In genomic region chrX:21373637-21374162, GRCh38 we compare ENCODE assay signal across 8 cellular contexts. TPM values are rescaled to one million over a fixed set of nuclear protein-coding genes. Genes with fewer than 3 reads are reported as not detected.
DNase-seq lines count a peak whose midpoint lies in the region; ATAC-seq and TF ChIP-seq lines count a peak whose summit lies in the region.

No MANE protein-coding gene starts in this region.

- peak; percentile 40 for ATAC-seq in HG02759 (IDR thresholded peaks at IDR 0.05; ENCODE audit: unreplicated experiment)
- peak; percentile 50 for ATAC-seq in stimulated activated effector memory CD8-positive, alpha-beta T cell treated with anti-CD3 and anti-CD28 coated beads, Interleukin-12 subunit alpha, Interleukin-12 subunit beta, amount 100 ng/mL, for 72 hours

- peak; percentile 16 for DNase-seq in NCI-H2107 treated with DMSO at 0.1 percent for 48 hours (lab: John Stamatoyannopoulos, UW; ENCODE audit: unreplicated experiment)
- no peak for DNase-seq in NCI-H2107 (lab: John Stamatoyannopoulos, UW)
- no peak for DNase-seq in NT2/D1 (ENCODE audit: low read depth, low spot score)
- peak; percentile 25 for DNase-seq in astrocyte of the hippocampus (ENCODE audit: low read depth, low spot score)
- DNase-seq in kidney epithelial cell (ENCODE audit: low read depth): no peak
- no peak for DNase-seq in stimulated activated effector memory CD8-positive, alpha-beta T cell treated with anti-CD3 and anti-CD28 coated beads, Interleukin-12 subunit alpha, Interleukin-12 subunit beta, amount 100 ng/mL, for 72 hours (ENCODE audit: low spot score in 2 of 2)
- no peak for DNase-seq in midbrain (lab: John Stamatoyannopoulos, UW)

- H3K36me3 ChIP-seq in NT2/D1 (ENCODE audit: insufficient read depth, insufficient read length, low read length): no peaks in the 10 kb centered on the region
- H3K36me3 ChIP-seq in kidney epithelial cell (ENCODE audit: control insufficient read depth, insufficient read depth, low read length): no peaks in the 10 kb centered on the region

- H3K27ac Mint-ChIP-seq in stimulated activated effector memory CD8-positive, alpha-beta T cell treated with anti-CD3 and anti-CD28 coated beads, Interleukin-12 subunit alpha, Interleukin-12 subunit beta, amount 100 ng/mL, for 72 hours: no peak overlapping the region

- H3K9me3 Mint-ChIP-seq in stimulated activated effector memory CD8-positive, alpha-beta T cell treated with anti-CD3 and anti-CD28 coated beads, Interleukin-12 subunit alpha, Interleukin-12 subunit beta, amount 100 ng/mL, for 72 hours: no peaks in the 10 kb centered on the region

- H3K27me3 ChIP-seq in NT2/D1 (ENCODE audit: insufficient read depth, insufficient read length) (peaks cover 25% of the 10 kb centered on the region), kidney epithelial cell (ENCODE audit: control insufficient read depth, insufficient read depth, low read length) (peaks cover 20% of the 10 kb centered on the region)

- H3K4me1 ChIP-seq in NT2/D1 (ENCODE audit: insufficient read depth, insufficient read length): no peaks in the 10 kb centered on the region

- peak overlapping the region; percentile 84 for H3K4me3 ChIP-seq in NT2/D1 (ENCODE audit: insufficient read length, low read depth)
- peak overlapping the region; percentile 47 for H3K4me3 ChIP-seq in kidney epithelial cell (ENCODE audit: low read depth, low read length)

- no peaks in the 10 kb centered on the region for H3K4me1 Mint-ChIP-seq in stimulated activated effector memory CD8-positive, alpha-beta T cell treated with anti-CD3 and anti-CD28 coated beads, Interleukin-12 subunit alpha, Interleukin-12 subunit beta, amount 100 ng/mL, for 72 hours

- no peaks in the 10 kb centered on the region for H3K9me3 ChIP-seq in NT2/D1 (ENCODE audit: insufficient read depth, low read length)

- TF ChIP-seq CTCF in kidney epithelial cell (IDR thresholded peaks at IDR 0.05; ENCODE audit: insufficient read depth, low read length, poor library complexity, severe bottlenecking): no peak

- H3K36me3 Mint-ChIP-seq in stimulated activated effector memory CD8-positive, alpha-beta T cell treated with anti-CD3 and anti-CD28 coated beads, Interleukin-12 subunit alpha, Interleukin-12 subunit beta, amount 100 ng/mL, for 72 hours: no peaks in the 10 kb centered on the region

- peak overlapping the region; percentile 88 for H3K9ac ChIP-seq in NT2/D1 (ENCODE audit: insufficient read length, low read depth)

- H3K4me3 Mint-ChIP-seq in stimulated activated effector memory CD8-positive, alpha-beta T cell treated with anti-CD3 and anti-CD28 coated beads, Interleukin-12 subunit alpha, Interleukin-12 subunit beta, amount 100 ng/mL, for 72 hours: peak overlapping the region; percentile 73

RNA-seq across cellular contexts. Expression of gene CNKSR2, which starts 0.5 kb away (rescaled TPM):
- total RNA-seq in kidney epithelial cell: 3.4 and 11.0 TPM in 2 replicates

Comparison
In these comparisons a context has a peak if more than half of its experiments do, and no peak if none do; other contexts are left out.
1. DNase-seq: peak in NCI-H2107 treated with DMSO at 0.1 percent for 48 hours (single experiment) and astrocyte of the hippocampus (single experiment); none in NCI-H2107 (single experiment), NT2/D1 (single experiment), kidney epithelial cell (single experiment), stimulated activated effector memory CD8-positive, alpha-beta T cell treated with anti-CD3 and anti-CD28 coated beads, Interleukin-12 subunit alpha, Interleukin-12 subunit beta, amount 100 ng/mL, for 72 hours (0 of 2) and midbrain (single experiment).